Comparison of ENCODE assay signal across 11 cellular contexts in the genomic region with DNA sequence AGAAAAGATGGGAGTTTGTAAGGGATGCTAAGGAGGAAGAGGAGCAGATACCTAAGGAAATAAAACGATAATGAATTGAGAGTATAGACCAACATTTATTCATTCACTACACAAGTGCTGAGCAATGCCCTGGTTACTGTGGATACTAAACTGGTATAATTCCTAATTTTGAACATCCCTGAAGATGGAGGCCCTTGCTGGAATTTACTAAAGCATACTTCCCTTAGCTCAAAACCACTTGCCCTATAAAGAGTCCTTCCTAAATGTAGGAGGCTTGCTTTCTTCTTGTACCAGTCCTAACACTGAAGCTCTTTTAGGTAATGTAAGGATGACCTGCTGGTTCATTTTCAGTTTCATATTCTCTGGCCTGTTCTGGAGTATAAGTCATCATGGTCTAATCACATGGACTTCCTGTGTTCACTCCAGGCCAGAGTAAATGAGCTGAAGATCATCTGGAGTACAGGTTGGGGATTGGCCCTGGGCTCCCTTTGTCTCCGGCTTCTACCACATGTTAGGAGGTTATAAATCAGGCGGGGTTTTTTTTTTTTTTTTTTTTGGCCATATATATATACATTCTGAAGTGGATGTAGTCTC. TPM values are rescaled to one million over a fixed set of nuclear protein-coding genes. Genes with fewer than 3 reads are reported as not detected.
A peak's percentile ranks its signal among the peaks of the same experiment; 100 is the strongest.
DNase-seq lines count a peak whose midpoint lies in the region; ATAC-seq and TF ChIP-seq lines count a peak whose summit lies in the region.
"Had no signal": no experiment of that assay in that cellular context is flagged by ENCODE, and none has a peak within 500 bp of the region (broad histone marks: within the 10 kb centered on the region; RNA-seq: fewer than 3 reads in every experiment).

No MANE protein-coding gene starts in this region.

- ATAC-seq in HG03378 (IDR thresholded peaks at IDR 0.05; ENCODE audit: unreplicated experiment): peak; percentile 87

- H3K4me1 Mint-ChIP-seq in activated CD4-positive, alpha-beta memory T cell treated with anti-CD3 and anti-CD28 coated beads for 36 hours (ENCODE audit: low read depth): no peaks in the 10 kb centered on the region

- H3K9me3 Mint-ChIP-seq in activated CD4-positive, alpha-beta memory T cell treated with anti-CD3 and anti-CD28 coated beads for 36 hours: no peaks in the 10 kb centered on the region

- intact Hi-C loops in activated CD4-positive, alpha-beta memory T cell treated with anti-CD3 and anti-CD28 coated beads for 36 hours (cut with micrococcal nuclease): loop anchor here (10.0 kb wide), 1 partner anchor 57 kb away; no protein-coding TSS in a partner anchor

- POLR2A ChIA-PET in activated CD4-positive, alpha-beta memory T cell treated with anti-CD3 and anti-CD28 coated beads for 36 hours (lab: Charles Lee): no interaction called here

- DNase-seq in GM12864 (ENCODE audit: low read depth) (peak; percentile 10), GM20000 (ENCODE audit: low spot score) (peak; percentile 64), fibroblast of peridontal ligament (ENCODE audit: extremely low read depth) (peak; percentile 42), islet precursor cell (no peak)
- no peak for DNase-seq in activated CD4-positive, alpha-beta memory T cell treated with anti-CD3 and anti-CD28 coated beads for 36 hours
- no peak for DNase-seq in activated naive CD4-positive, alpha-beta T cell (lab: John Stamatoyannopoulos, UW)
- DNase-seq in stimulated activated CD4-positive, alpha-beta T cell treated with anti-CD3 and anti-CD28 coated beads, Interleukin-4, amount 100 ng/mL, for 4 hours: no peak
- DNase-seq: activated CD4-positive, alpha-beta T cell treated with anti-CD3 and anti-CD28 coated beads, Interleukin-2, amount 50 U/mL, for 48 hours; DMS79; NCI-H748 treated with DMSO at 0.1 percent for 48 hours had no signal

- H3K36me3 Mint-ChIP-seq in activated CD4-positive, alpha-beta memory T cell treated with anti-CD3 and anti-CD28 coated beads for 36 hours: no peaks in the 10 kb centered on the region

- peaks cover 18% of the 10 kb centered on the region for H3K27me3 Mint-ChIP-seq in activated CD4-positive, alpha-beta memory T cell treated with anti-CD3 and anti-CD28 coated beads for 36 hours

- TF ChIP-seq CTCF in GM12864 (IDR thresholded peaks at IDR 0.05; ENCODE audit: low read depth, low read length, missing control alignments) (no peak), GM20000 (IDR thresholded peaks at IDR 0.05; ENCODE audit: extremely low read depth, missing control alignments) (no peak)

- no peak overlapping the region for H3K4me3 Mint-ChIP-seq in activated CD4-positive, alpha-beta memory T cell treated with anti-CD3 and anti-CD28 coated beads for 36 hours

- CTCF ChIA-PET in activated CD4-positive, alpha-beta memory T cell treated with anti-CD3 and anti-CD28 coated beads for 36 hours (lab: Charles Lee): no interaction called here

- H3K27ac Mint-ChIP-seq in activated CD4-positive, alpha-beta memory T cell treated with anti-CD3 and anti-CD28 coated beads for 36 hours: no peak overlapping the region

- no peak overlapping the region for H3K4me3 ChIP-seq in GM12864 (ENCODE audit: low read depth, low read length)

RNA-seq across cellular contexts. Expression of a gene that starts 40.1 kb away (rescaled TPM):
- total RNA-seq in activated CD4-positive, alpha-beta memory T cell treated with anti-CD3 and anti-CD28 coated beads for 36 hours: 10 to 100 TPM; 10.8 to 12.5 TPM

Comparison
In these comparisons a context has a peak if more than half of its experiments do, and no peak if none do; other contexts are left out.
1. DNase-seq: peak in GM12864 (single experiment), GM20000 (single experiment) and fibroblast of peridontal ligament (single experiment); none in activated CD4-positive, alpha-beta memory T cell treated with anti-CD3 and anti-CD28 coated beads for 36 hours (single experiment), activated naive CD4-positive, alpha-beta T cell (0 of 4), islet precursor cell (single experiment) and stimulated activated CD4-positive, alpha-beta T cell treated with anti-CD3 and anti-CD28 coated beads, Interleukin-4, amount 100 ng/mL, for 4 hours (0 of 2).